8 cellular contexts compared by ENCODE assay signal in the genomic region with DNA sequence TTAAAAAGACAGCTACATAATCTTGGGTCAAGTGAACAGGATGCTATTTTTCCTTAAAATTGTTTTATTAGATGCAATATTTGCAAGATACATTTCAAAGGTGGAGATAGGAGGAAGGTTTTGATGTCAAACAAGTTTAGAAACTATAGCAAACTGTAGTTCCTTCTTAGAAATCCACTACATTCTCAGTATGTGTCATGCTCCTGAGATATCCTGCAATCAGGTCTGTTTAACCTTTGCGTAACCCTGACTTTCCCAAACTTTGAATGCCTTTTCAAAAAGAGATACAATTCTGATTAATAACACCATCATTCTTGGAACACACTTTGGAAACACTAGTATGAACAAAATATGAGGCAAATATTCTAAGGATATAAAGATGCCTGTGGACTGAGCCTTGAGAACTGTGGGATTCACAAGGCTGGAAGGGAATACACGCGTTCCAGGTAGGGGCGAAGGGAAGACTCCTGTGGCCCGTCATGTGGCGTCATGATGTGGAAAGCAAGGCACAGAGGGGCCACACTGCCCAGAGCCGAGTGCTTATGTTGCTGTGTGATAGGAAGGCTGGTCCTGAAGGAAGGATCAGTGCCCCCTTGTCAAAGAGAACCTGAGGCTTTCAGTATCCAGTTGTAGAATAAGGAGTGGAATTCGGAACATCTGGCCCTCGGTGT. TPM values are rescaled to one million over a fixed set of nuclear protein-coding genes. Genes with fewer than 3 reads are reported as not detected.
DNase-seq lines count a peak whose midpoint lies in the region; ATAC-seq, FAIRE-seq and TF ChIP-seq lines count a peak whose summit lies in the region.

No MANE protein-coding gene starts in this region.

- no peaks in the 10 kb centered on the region for H3K27me3 ChIP-seq in small intestine (ENCODE audit: control insufficient read depth in 2 of 2, insufficient read depth in 2 of 2, low read length in 2 of 2)

- peak overlapping the region in 3 of 4 donors; percentile 45 to 85 (median 73) for H3K4me3 Mint-ChIP-seq in IgD-negative memory B cell
- H3K4me3 Mint-ChIP-seq in activated T-helper 2 cell treated with anti-CD3 and anti-CD28 coated beads, Interferon-gamma antibody, Interleukin-2, Interleukin-4, amounts not matched to agents 10 μg/mL and 5 μg/mL and 100 μg/mL, durations not matched to agents 14 hours and 24 hours and 36 hours (ENCODE audit: low read depth), result peak overlapping the region; percentile 11

- H3K27ac ChIP-seq in temporal lobe (ENCODE audit: low read depth, low read length) (peak overlapping the region; percentile 91), small intestine (ENCODE audit: low read depth in 1 of 2, low read length in 1 of 2) (peak overlapping the region in 1 of 2 donors; percentile 90)

- H3K27me3 Mint-ChIP-seq in IgD-negative memory B cell, result no peaks in the 10 kb centered on the region
- H3K27me3 Mint-ChIP-seq in activated T-helper 2 cell treated with anti-CD3 and anti-CD28 coated beads, Interferon-gamma antibody, Interleukin-2, Interleukin-4, amounts not matched to agents 10 μg/mL and 5 μg/mL and 100 μg/mL, durations not matched to agents 14 hours and 24 hours and 36 hours (ENCODE audit: low read depth), result no peaks in the 10 kb centered on the region

- no peaks in the 10 kb centered on the region for H3K36me3 ChIP-seq in small intestine (ENCODE audit: control insufficient read depth in 2 of 2, insufficient read depth in 2 of 2, low read length in 2 of 2)

- intact Hi-C loops in activated T-helper 2 cell treated with anti-CD3 and anti-CD28 coated beads, Interferon-gamma antibody, Interleukin-2, Interleukin-4, amounts not matched to agents 10 μg/mL and 5 μg/mL and 100 μg/mL, durations not matched to agents 14 hours and 24 hours and 36 hours (cut with micrococcal nuclease), result loop anchor here (1.0 to 5.0 kb wide), 4 partner anchors 10 to 584 kb away; no protein-coding TSS in a partner anchor

- H3K9me3 ChIP-seq in small intestine (ENCODE audit: control insufficient read depth, low read depth), result no peaks in the 10 kb centered on the region

- no peak overlapping the region for H3K4me3 ChIP-seq in small intestine (ENCODE audit: low read depth in 1 of 2, low read length in 2 of 2)

- TF ChIP-seq POLR2A in H54 (IDR thresholded peaks at IDR 0.05; ENCODE audit: low read depth, low read length), result no peak

- FAIRE-seq in small intestine (lab: Jason Lieb, UNC), result no peak
- FAIRE-seq in H54 (lab: Jason Lieb, UNC), result no peak

- no peaks in the 10 kb centered on the region for H3K9me3 Mint-ChIP-seq in IgD-negative memory B cell
- peaks cover 14% of the 10 kb centered on the region for H3K9me3 Mint-ChIP-seq in activated T-helper 2 cell treated with anti-CD3 and anti-CD28 coated beads, Interferon-gamma antibody, Interleukin-2, Interleukin-4, amounts not matched to agents 10 μg/mL and 5 μg/mL and 100 μg/mL, durations not matched to agents 14 hours and 24 hours and 36 hours

- DNase-seq in activated T-helper 2 cell treated with anti-CD3 and anti-CD28 coated beads, Interferon-gamma antibody, Interleukin-2, Interleukin-4, amounts not matched to agents 10 μg/mL and 5 μg/mL and 100 μg/mL, durations not matched to agents 14 hours and 24 hours and 36 hours (ENCODE audit: low spot score), result no peak
- DNase-seq in left lobe of liver (ENCODE audit: low spot score), result no peak
- no peak for DNase-seq in small intestine
- DNase-seq in H54 (ENCODE audit: insufficient read length, low spot score), result no peak
- no peak for DNase-seq in GM03348 (ENCODE audit: low spot score)

- H3K27ac Mint-ChIP-seq in IgD-negative memory B cell, result peak overlapping the region in 2 of 3 donors; percentile 4 to 84
- peak overlapping the region; percentile 93 for H3K27ac Mint-ChIP-seq in activated T-helper 2 cell treated with anti-CD3 and anti-CD28 coated beads, Interferon-gamma antibody, Interleukin-2, Interleukin-4, amounts not matched to agents 10 μg/mL and 5 μg/mL and 100 μg/mL, durations not matched to agents 14 hours and 24 hours and 36 hours

- peaks cover 4 to 6% of the 10 kb centered on the region in 2 donors for H3K4me1 ChIP-seq in small intestine (ENCODE audit: control insufficient read depth in 2 of 2, insufficient read depth in 1 of 2, low read depth in 1 of 2, low read length in 1 of 2)

- H3K36me3 Mint-ChIP-seq in IgD-negative memory B cell, result no peaks in the 10 kb centered on the region
- peaks cover 21% of the 10 kb centered on the region for H3K36me3 Mint-ChIP-seq in activated T-helper 2 cell treated with anti-CD3 and anti-CD28 coated beads, Interferon-gamma antibody, Interleukin-2, Interleukin-4, amounts not matched to agents 10 μg/mL and 5 μg/mL and 100 μg/mL, durations not matched to agents 14 hours and 24 hours and 36 hours (ENCODE audit: low read depth)

- peaks cover 15 to 20% (median 19%) of the 10 kb centered on the region in 3 donors for H3K4me1 Mint-ChIP-seq in IgD-negative memory B cell
- peaks cover 80% of the 10 kb centered on the region for H3K4me1 Mint-ChIP-seq in activated T-helper 2 cell treated with anti-CD3 and anti-CD28 coated beads, Interferon-gamma antibody, Interleukin-2, Interleukin-4, amounts not matched to agents 10 μg/mL and 5 μg/mL and 100 μg/mL, durations not matched to agents 14 hours and 24 hours and 36 hours (ENCODE audit: low read depth)

- WGBS in small intestine, 3 donors, result 52 to 54% (median 53%) methylated on average over 9 of the region's 9 CpGs

- ATAC-seq in left lobe of liver (peak; percentile 7), HG03159 (IDR thresholded peaks at IDR 0.05; ENCODE audit: unreplicated experiment) (no peak)

RNA-seq across cellular contexts. Expression of gene TARBP1, which starts 19.6 kb away (rescaled TPM):
- polyA plus RNA-seq in IgD-negative memory B cell (7.9 TPM), small intestine (10 to 100 TPM in 2 of 3 donors, 1 to 10 TPM in 1; 8.1 to 23.2 (median 15.7) TPM)
- 79.7 and 87.5 TPM in 2 replicates for total RNA-seq in activated T-helper 2 cell treated with anti-CD3 and anti-CD28 coated beads, Interferon-gamma antibody, Interleukin-2, Interleukin-4, amounts not matched to agents 10 μg/mL and 5 μg/mL and 100 μg/mL, durations not matched to agents 14 hours and 24 hours and 36 hours
- total RNA-seq in left lobe of liver (7.8 TPM), temporal lobe (42.3 TPM)
